Comparison of ENCODE assay signal across 8 cellular contexts in genomic region chr1:17125756-17126237, GRCh38. TPM values are rescaled to one million over a fixed set of nuclear protein-coding genes. Genes with fewer than 3 reads are reported as not detected.
DNase-seq lines count a peak whose midpoint lies in the region; ATAC-seq lines count a peak whose summit lies in the region.

No MANE protein-coding gene starts in this region.

- no peak overlapping the region for H3K4me3 Mint-ChIP-seq in central memory CD8-positive, alpha-beta T cell

- H3K9me3 Mint-ChIP-seq in central memory CD8-positive, alpha-beta T cell, result no peaks in the 10 kb centered on the region

- no peak overlapping the region for H3K27ac Mint-ChIP-seq in central memory CD8-positive, alpha-beta T cell (ENCODE audit: low read depth)

- peaks cover 5% of the 10 kb centered on the region for H3K4me1 Mint-ChIP-seq in central memory CD8-positive, alpha-beta T cell

- H3K27me3 Mint-ChIP-seq in central memory CD8-positive, alpha-beta T cell, result peaks cover 39% of the 10 kb centered on the region

- DNase-seq in AG20443 (ENCODE audit: low spot score) (peak; percentile 92), NCI-H2227 (lab: John Stamatoyannopoulos, UW; ENCODE audit: unreplicated experiment) (peak; percentile 91), left lobe of liver (ENCODE audit: low spot score) (peak; percentile 91)
- DNase-seq in activated CD4-positive, alpha-beta T cell treated with anti-CD3 and anti-CD28 coated beads for 24 hours (ENCODE audit: low read depth in 2 of 2), result peak; percentile 82
- peak; percentile 43 to 80 for DNase-seq in central memory CD8-positive, alpha-beta T cell (ENCODE audit: low spot score in 2 of 2)
- DNase-seq in stimulated activated CD4-positive, alpha-beta T cell treated with anti-CD3 and anti-CD28 coated beads, Interleukin-4, amount 100 ng/mL, for 1 hour, result peak; percentile 88

- ATAC-seq in GM21786 (IDR thresholded peaks at IDR 0.05; ENCODE audit: unreplicated experiment), result peak; percentile 46
- peak; percentile 28 for ATAC-seq in central memory CD8-positive, alpha-beta T cell (replicated peaks; ENCODE audit: extremely low read depth, poor library complexity, severe bottlenecking)
- ATAC-seq in left lobe of liver, result peak; percentile 99
- ATAC-seq in GM18858 (IDR thresholded peaks at IDR 0.05; ENCODE audit: unreplicated experiment), result no peak

- no peaks in the 10 kb centered on the region for H3K36me3 Mint-ChIP-seq in central memory CD8-positive, alpha-beta T cell (ENCODE audit: insufficient read depth)

RNA-seq across cellular contexts. Expression of gene PADI2, which starts 6.5 kb away (rescaled TPM):
- 0.40 TPM for total RNA-seq in left lobe of liver
